ENCODE assay signal across 25 cellular contexts in the genomic region with DNA sequence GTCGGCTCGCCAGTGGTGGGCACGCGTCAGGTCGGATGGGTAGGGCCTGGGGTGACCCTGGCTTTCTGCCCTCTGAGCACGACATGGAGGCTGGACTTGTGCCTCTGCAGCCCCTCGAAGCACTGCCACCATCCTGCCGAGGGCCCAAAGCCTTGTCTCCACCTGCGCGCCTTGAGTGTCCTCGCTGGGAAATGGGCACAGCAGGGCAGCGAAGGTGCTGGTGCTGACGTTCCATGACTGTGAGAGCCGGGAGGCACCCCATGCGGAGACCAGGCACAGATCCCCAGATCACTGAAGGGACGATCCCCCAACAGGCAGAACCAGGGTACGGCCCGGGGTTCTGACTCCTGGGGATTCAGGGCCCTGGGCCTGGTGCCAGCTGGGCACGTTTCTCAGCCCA.
"Had no signal": no experiment of that assay in that cellular context is flagged by ENCODE, and none has a peak within 500 bp of the region (broad histone marks: within the 10 kb centered on the region; RNA-seq: fewer than 3 reads in every experiment).

No MANE protein-coding gene starts in this region.

- H3K36me3 ChIP-seq: esophagus squamous epithelium, lower lobe of right lung, neutrophil, pancreas, right lobe of liver, thoracic aorta, tibial nerve, upper lobe of right lung, uterus had no signal

- ATAC-seq: left ventricle myocardium superior; lower lobe of right lung; mucosa of descending colon; naive thymus-derived CD8-positive, alpha-beta T cell; stimulated activated naive B cell treated with anti-CD40 and anti-IgM and Interleukin-4, amounts not matched to agents 10 μg/mL and 1 μg/mL and 100 μg/mL, for 72 hours; upper lobe of right lung had no signal

- H3K27me3 Mint-ChIP-seq: stimulated activated naive B cell treated with anti-CD40 and anti-IgM and Interleukin-4, amounts not matched to agents 10 μg/mL and 1 μg/mL and 100 μg/mL, for 72 hours had no signal

- H3K27ac ChIP-seq: coronary artery, esophagus squamous epithelium, lower lobe of right lung, neutrophil, pancreas, right lobe of liver, thoracic aorta, upper lobe of right lung, uterus had no signal

- H3K36me3 Mint-ChIP-seq: immature natural killer cell; mesothelial cell of epicardium; naive thymus-derived CD8-positive, alpha-beta T cell; stimulated activated naive B cell treated with anti-CD40 and anti-IgM and Interleukin-4, amounts not matched to agents 10 μg/mL and 1 μg/mL and 100 μg/mL, for 72 hours had no signal

- H3K27me3 ChIP-seq: esophagus squamous epithelium, pancreas, right lobe of liver, tibial nerve, upper lobe of right lung, uterus had no signal

- H3K4me3 ChIP-seq: coronary artery, esophagus squamous epithelium, lower lobe of right lung, mucosa of descending colon, pancreas, right lobe of liver, thoracic aorta, tibial nerve, upper lobe of right lung, uterus had no signal

- H3K9me3 Mint-ChIP-seq: immature natural killer cell; mesothelial cell of epicardium; naive thymus-derived CD8-positive, alpha-beta T cell; stimulated activated naive B cell treated with anti-CD40 and anti-IgM and Interleukin-4, amounts not matched to agents 10 μg/mL and 1 μg/mL and 100 μg/mL, for 72 hours; stimulated activated naive CD8-positive, alpha-beta T cell treated with anti-CD3 and anti-CD28 coated beads, Interleukin-15, Interleukin-2, amounts not matched to agents 100 ng/mL and 50 ng/mL, for 24 hours had no signal

- DNase-seq: dermis blood vessel endothelial cell; effector memory CD4-positive, alpha-beta T cell; esophagus squamous epithelium; immature natural killer cell; islet precursor cell; kidney glomerular epithelial cell; left ventricle myocardium superior; lower lobe of right lung; mucosa of descending colon; naive thymus-derived CD8-positive, alpha-beta T cell; small intestine; stimulated activated CD4-positive, alpha-beta T cell treated with anti-CD3 and anti-CD28 coated beads, Interleukin-15, amount 100 ng/mL, for 24 hours; stimulated activated CD4-positive, alpha-beta T cell treated with anti-CD3 and anti-CD28 coated beads, Interleukin-2, amount 100 ng/mL, for 48 hours; stimulated activated naive B cell treated with anti-CD40 and anti-IgM and Interleukin-4, amounts not matched to agents 10 μg/mL and 1 μg/mL and 100 μg/mL, for 72 hours; upper lobe of right lung; uterus had no signal

- FAIRE-seq: endothelial cell of umbilical vein, pancreas, small intestine had no signal

- H3K27ac Mint-ChIP-seq: stimulated activated naive B cell treated with anti-CD40 and anti-IgM and Interleukin-4, amounts not matched to agents 10 μg/mL and 1 μg/mL and 100 μg/mL, for 72 hours; stimulated activated naive CD8-positive, alpha-beta T cell treated with anti-CD3 and anti-CD28 coated beads, Interleukin-15, Interleukin-2, amounts not matched to agents 100 ng/mL and 50 ng/mL, for 24 hours had no signal

- H3K4me3 Mint-ChIP-seq: immature natural killer cell; mesothelial cell of epicardium; stimulated activated naive B cell treated with anti-CD40 and anti-IgM and Interleukin-4, amounts not matched to agents 10 μg/mL and 1 μg/mL and 100 μg/mL, for 72 hours; stimulated activated naive CD8-positive, alpha-beta T cell treated with anti-CD3 and anti-CD28 coated beads, Interleukin-15, Interleukin-2, amounts not matched to agents 100 ng/mL and 50 ng/mL, for 24 hours had no signal

- H3K4me1 ChIP-seq: pancreas, right lobe of liver had no signal

- H3K9me3 ChIP-seq: esophagus squamous epithelium, lower lobe of right lung, mucosa of descending colon, neutrophil, pancreas, right lobe of liver, thoracic aorta, tibial nerve, upper lobe of right lung, uterus had no signal
